8 cellular contexts compared by ENCODE assay signal in the genomic region with DNA sequence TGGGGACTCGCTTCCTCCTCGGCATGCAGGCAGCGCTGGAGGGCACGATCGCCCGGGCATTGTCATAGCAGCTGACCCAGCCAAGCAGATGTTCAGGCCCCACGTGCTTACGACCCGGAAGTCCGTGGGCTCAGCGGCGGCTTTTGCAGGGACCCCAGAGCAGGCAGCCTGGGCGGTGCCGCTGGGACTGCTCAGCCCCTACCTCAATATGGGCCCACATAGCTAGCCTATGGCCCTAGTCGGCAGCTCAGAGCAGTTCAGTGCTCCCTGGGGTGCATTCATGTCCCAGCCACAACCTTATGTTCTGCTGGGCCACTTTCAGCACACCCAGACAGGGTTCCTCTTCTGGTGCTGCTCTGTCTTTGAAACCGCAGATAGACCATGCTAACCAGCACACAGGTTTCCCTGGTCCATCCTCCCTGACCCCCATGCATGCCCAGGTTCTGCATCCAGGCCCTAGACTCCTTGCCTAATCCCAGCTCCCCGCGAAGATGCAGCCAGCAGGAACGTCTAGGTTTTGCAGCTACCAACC. TPM values are rescaled to one million over a fixed set of nuclear protein-coding genes. Genes with fewer than 3 reads are reported as not detected.
A peak's percentile ranks its signal among the peaks of the same experiment; 100 is the strongest.
DNase-seq lines count a peak whose midpoint lies in the region; ATAC-seq lines count a peak whose summit lies in the region.

No MANE protein-coding gene starts in this region.

- H3K36me3 ChIP-seq in SJCRH30: no peaks in the 10 kb centered on the region

- no peaks in the 10 kb centered on the region for H3K9me3 Mint-ChIP-seq in immature natural killer cell

- peak overlapping the region; percentile 86 to 91 (median 90) for H3K27ac Mint-ChIP-seq in immature natural killer cell

- H3K4me3 ChIP-seq in SJCRH30: peak overlapping the region; percentile 39

- H3K27ac ChIP-seq in SJCRH30 (no peak overlapping the region; the same call in 1 of the 2 replicates), angular gyrus (ENCODE audit: low read depth, low read length) (peak overlapping the region; percentile 16)

- no peaks in the 10 kb centered on the region for H3K4me1 ChIP-seq in SJCRH30

- H3K27me3 Mint-ChIP-seq in immature natural killer cell (ENCODE audit: low read depth in 3 of 3): peaks cover 1 to 7% (median 3%) of the 10 kb centered on the region in 3 donors

- H3K9me3 ChIP-seq in SJCRH30 (replicated peaks): no peaks in the 10 kb centered on the region

- peak overlapping the region; percentile 85 to 99 (median 92) for H3K4me3 Mint-ChIP-seq in immature natural killer cell

- no peaks in the 10 kb centered on the region for H3K27me3 ChIP-seq in SJCRH30

- no peaks in the 10 kb centered on the region for H3K36me3 Mint-ChIP-seq in immature natural killer cell

- ATAC-seq in GM18861 (IDR thresholded peaks at IDR 0.05; ENCODE audit: unreplicated experiment) (peak; percentile 90), HG02884 (IDR thresholded peaks at IDR 0.05; ENCODE audit: unreplicated experiment) (peak; percentile 76)

- peaks cover 18 to 22% of the 10 kb centered on the region in 2 donors for H3K4me1 Mint-ChIP-seq in immature natural killer cell

- DNase-seq in SJCRH30 (peak; percentile 63 to 64), immature natural killer cell (peak; percentile 66 to 73 (median 69)), OCI-M2 (lab: John Stamatoyannopoulos, UW; ENCODE audit: unreplicated experiment) (no peak), D341Med (ENCODE audit: low spot score) (no peak)
- DNase-seq in stimulated activated CD4-positive, alpha-beta T cell treated with anti-CD3 and anti-CD28 coated beads, Interleukin-12 subunit alpha, Interleukin-12 subunit beta, amount 100 ng/mL, for 4 hours: peak; percentile 62

RNA-seq across cellular contexts. Expression of gene EIF4A2, which starts 10.4 kb away (rescaled TPM):
- total RNA-seq in SJCRH30 (2014; rRNA removed; shearing (Covaris generic)): 261 and 315 TPM in 2 replicates
- polyA plus RNA-seq in immature natural killer cell: 100 to 1,000 TPM; 132 to 151 (median 140) TPM

RNA-seq across cellular contexts. Expression of gene RFC4, which starts 33.3 kb away (rescaled TPM):
- 85.5 and 96.6 TPM in 2 replicates for total RNA-seq in SJCRH30 (2014; rRNA removed; shearing (Covaris generic))
- 10 to 100 TPM; 17.7 to 19.5 (median 18.1) TPM for polyA plus RNA-seq in immature natural killer cell

RNA-seq across cellular contexts. Expression of gene KNG1, which starts 55.8 kb away (rescaled TPM):
- not detected in 2 replicates for total RNA-seq in SJCRH30 (2014; rRNA removed; shearing (Covaris generic))
- polyA plus RNA-seq in immature natural killer cell: not detected

Comparison
In these comparisons a context has a peak if more than half of its experiments do, and no peak if none do; other contexts are left out.
1. DNase-seq: peak in SJCRH30 (2 of 2), immature natural killer cell (3 of 3) and stimulated activated CD4-positive, alpha-beta T cell treated with anti-CD3 and anti-CD28 coated beads, Interleukin-12 subunit alpha, Interleukin-12 subunit beta, amount 100 ng/mL, for 4 hours (single experiment); none in OCI-M2 (single experiment) and D341Med (single experiment).